Comparison of ENCODE assay signal across 1 cellular context in the genomic region with DNA sequence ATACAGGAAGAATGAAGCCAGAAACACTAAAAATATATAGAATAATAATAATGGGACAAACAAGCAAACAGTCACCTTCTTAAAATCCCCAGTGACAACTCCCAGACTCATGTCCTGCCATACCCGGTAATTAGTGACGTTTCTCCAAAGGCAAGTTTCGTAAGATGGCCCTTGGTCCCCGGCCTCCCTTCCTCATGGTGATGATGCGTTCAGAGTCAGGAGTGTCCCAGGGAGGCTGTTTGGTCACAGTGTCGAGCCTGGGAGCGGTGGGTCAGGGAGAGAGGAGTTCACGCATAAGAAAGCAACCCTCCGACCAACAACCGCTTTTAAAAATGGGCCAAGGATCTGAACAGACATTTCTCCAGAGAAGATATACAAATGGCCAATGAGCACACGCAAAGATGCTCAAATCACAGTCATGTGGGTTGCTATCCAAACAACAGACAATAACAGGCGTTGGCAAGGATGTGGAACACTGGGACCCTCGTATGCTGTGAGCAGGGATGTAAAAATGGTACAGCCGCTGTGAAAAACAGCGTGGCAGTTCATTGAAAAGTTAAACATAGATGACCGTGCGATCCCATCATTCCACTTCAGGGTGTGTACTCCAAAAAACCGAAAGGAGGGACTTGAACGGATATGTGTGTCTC.
TF ChIP-seq lines count a peak whose summit lies in the region.

No MANE protein-coding gene starts in this region.

TF ChIP-seq in GM23338, 12 proteins besides CTCF, POLR2A, EP300 and RAD21 (continued from another document):
- TF ChIP-seq, protein P1, sequence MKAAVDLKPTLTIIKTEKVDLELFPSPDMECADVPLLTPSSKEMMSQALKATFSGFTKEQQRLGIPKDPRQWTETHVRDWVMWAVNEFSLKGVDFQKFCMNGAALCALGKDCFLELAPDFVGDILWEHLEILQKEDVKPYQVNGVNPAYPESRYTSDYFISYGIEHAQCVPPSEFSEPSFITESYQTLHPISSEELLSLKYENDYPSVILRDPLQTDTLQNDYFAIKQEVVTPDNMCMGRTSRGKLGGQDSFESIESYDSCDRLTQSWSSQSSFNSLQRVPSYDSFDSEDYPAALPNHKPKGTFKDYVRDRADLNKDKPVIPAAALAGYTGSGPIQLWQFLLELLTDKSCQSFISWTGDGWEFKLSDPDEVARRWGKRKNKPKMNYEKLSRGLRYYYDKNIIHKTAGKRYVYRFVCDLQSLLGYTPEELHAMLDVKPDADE (IDR thresholded peaks at IDR 0.05) = no peak
- TF ChIP-seq EZH2phosphoT487 (IDR thresholded peaks at IDR 0.05; ENCODE audit: unreplicated experiment) (no peak), STAT1 (IDR thresholded peaks at IDR 0.05; ENCODE audit: unreplicated experiment) (no peak), ZNF114 (CRISPR knock-in tag; IDR thresholded peaks at IDR 0.05) (no peak), ZNF331 (CRISPR knock-in tag; IDR thresholded peaks at IDR 0.05; ENCODE audit: low read depth) (no peak), NANOG (IDR thresholded peaks at IDR 0.05; ENCODE audit: borderline replicate concordance) (no peak), EZH2 (IDR thresholded peaks at IDR 0.05; ENCODE audit: low read depth, unreplicated experiment) (no peak), CREB1 (CRISPR knock-in tag; IDR thresholded peaks at IDR 0.05; ENCODE audit: low read depth) (no peak)
- TF ChIP-seq, protein P2, sequence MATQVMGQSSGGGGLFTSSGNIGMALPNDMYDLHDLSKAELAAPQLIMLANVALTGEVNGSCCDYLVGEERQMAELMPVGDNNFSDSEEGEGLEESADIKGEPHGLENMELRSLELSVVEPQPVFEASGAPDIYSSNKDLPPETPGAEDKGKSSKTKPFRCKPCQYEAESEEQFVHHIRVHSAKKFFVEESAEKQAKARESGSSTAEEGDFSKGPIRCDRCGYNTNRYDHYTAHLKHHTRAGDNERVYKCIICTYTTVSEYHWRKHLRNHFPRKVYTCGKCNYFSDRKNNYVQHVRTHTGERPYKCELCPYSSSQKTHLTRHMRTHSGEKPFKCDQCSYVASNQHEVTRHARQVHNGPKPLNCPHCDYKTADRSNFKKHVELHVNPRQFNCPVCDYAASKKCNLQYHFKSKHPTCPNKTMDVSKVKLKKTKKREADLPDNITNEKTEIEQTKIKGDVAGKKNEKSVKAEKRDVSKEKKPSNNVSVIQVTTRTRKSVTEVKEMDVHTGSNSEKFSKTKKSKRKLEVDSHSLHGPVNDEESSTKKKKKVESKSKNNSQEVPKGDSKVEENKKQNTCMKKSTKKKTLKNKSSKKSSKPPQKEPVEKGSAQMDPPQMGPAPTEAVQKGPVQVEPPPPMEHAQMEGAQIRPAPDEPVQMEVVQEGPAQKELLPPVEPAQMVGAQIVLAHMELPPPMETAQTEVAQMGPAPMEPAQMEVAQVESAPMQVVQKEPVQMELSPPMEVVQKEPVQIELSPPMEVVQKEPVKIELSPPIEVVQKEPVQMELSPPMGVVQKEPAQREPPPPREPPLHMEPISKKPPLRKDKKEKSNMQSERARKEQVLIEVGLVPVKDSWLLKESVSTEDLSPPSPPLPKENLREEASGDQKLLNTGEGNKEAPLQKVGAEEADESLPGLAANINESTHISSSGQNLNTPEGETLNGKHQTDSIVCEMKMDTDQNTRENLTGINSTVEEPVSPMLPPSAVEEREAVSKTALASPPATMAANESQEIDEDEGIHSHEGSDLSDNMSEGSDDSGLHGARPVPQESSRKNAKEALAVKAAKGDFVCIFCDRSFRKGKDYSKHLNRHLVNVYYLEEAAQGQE (IDR thresholded peaks at IDR 0.05; ENCODE audit: unreplicated experiment) = no peak
- TF ChIP-seq, protein P3, sequence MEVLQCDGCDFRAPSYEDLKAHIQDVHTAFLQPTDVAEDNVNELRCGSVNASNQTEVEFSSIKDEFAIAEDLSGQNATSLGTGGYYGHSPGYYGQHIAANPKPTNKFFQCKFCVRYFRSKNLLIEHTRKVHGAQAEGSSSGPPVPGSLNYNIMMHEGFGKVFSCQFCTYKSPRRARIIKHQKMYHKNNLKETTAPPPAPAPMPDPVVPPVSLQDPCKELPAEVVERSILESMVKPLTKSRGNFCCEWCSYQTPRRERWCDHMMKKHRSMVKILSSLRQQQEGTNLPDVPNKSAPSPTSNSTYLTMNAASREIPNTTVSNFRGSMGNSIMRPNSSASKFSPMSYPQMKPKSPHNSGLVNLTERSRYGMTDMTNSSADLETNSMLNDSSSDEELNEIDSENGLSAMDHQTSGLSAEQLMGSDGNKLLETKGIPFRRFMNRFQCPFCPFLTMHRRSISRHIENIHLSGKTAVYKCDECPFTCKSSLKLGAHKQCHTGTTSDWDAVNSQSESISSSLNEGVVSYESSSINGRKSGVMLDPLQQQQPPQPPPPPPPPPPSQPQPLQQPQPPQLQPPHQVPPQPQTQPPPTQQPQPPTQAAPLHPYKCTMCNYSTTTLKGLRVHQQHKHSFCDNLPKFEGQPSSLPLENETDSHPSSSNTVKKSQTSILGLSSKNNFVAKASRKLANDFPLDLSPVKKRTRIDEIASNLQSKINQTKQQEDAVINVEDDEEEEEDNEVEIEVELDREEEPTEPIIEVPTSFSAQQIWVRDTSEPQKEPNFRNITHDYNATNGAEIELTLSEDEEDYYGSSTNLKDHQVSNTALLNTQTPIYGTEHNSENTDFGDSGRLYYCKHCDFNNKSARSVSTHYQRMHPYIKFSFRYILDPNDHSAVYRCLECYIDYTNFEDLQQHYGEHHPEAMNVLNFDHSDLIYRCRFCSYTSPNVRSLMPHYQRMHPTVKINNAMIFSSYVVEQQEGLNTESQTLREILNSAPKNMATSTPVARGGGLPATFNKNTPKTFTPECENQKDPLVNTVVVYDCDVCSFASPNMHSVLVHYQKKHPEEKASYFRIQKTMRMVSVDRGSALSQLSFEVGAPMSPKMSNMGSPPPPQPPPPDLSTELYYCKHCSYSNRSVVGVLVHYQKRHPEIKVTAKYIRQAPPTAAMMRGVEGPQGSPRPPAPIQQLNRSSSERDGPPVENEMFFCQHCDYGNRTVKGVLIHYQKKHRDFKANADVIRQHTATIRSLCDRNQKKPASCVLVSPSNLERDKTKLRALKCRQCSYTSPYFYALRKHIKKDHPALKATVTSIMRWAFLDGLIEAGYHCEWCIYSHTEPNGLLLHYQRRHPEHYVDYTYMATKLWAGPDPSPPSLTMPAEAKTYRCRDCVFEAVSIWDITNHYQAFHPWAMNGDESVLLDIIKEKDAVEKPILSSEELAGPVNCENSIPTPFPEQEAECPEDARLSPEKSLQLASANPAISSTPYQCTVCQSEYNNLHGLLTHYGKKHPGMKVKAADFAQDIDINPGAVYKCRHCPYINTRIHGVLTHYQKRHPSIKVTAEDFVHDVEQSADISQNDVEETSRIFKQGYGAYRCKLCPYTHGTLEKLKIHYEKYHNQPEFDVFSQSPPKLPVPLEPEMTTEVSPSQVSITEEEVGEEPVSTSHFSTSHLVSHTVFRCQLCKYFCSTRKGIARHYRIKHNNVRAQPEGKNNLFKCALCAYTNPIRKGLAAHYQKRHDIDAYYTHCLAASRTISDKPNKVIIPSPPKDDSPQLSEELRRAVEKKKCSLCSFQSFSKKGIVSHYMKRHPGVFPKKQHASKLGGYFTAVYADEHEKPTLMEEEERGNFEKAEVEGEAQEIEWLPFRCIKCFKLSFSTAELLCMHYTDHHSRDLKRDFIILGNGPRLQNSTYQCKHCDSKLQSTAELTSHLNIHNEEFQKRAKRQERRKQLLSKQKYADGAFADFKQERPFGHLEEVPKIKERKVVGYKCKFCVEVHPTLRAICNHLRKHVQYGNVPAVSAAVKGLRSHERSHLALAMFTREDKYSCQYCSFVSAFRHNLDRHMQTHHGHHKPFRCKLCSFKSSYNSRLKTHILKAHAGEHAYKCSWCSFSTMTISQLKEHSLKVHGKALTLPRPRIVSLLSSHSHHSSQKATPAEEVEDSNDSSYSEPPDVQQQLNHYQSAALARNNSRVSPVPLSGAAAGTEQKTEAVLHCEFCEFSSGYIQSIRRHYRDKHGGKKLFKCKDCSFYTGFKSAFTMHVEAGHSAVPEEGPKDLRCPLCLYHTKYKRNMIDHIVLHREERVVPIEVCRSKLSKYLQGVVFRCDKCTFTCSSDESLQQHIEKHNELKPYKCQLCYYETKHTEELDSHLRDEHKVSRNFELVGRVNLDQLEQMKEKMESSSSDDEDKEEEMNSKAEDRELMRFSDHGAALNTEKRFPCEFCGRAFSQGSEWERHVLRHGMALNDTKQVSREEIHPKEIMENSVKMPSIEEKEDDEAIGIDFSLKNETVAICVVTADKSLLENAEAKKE (CRISPR knock-in tag; IDR thresholded peaks at IDR 0.05) = no peak
TF ChIP-seq in GM23338: peak in this region for 0.
